1 cellular context compared by ENCODE assay signal in genomic region chr17:74748529-74749261, GRCh38.
TF ChIP-seq lines count a peak whose summit lies in the region.

Gene NHERF1 (plus strand): TSS chr17:74748628. CDS start chr17:74748847, 219 bp downstream.

TF ChIP-seq in HepG2, 621 proteins besides CTCF, POLR2A, EP300 and RAD21 (continued from another document):
- TF ChIP-seq GMEB2 (CRISPR knock-in tag; IDR thresholded peaks at IDR 0.05; ENCODE audit: low read depth) (no peak), ZNF329 (CRISPR knock-in tag; IDR thresholded peaks at IDR 0.05; ENCODE audit: low read depth) (peak; percentile 31), GLI4 (CRISPR knock-in tag; IDR thresholded peaks at IDR 0.05; ENCODE audit: borderline replicate concordance) (peak; percentile 97), HNF1B (CRISPR knock-in tag; IDR thresholded peaks at IDR 0.05) (0 out of 2 replicates have a peak, but pooled peaks have one; percentile 59), SALL2 (CRISPR knock-in tag; IDR thresholded peaks at IDR 0.05) (peak; percentile 97; the same call in 1 of the 2 replicates), ZSCAN30 (CRISPR knock-in tag; IDR thresholded peaks at IDR 0.05) (peak; percentile 63; the same call in 1 of the 2 replicates), IRF9 (CRISPR knock-in tag; IDR thresholded peaks at IDR 0.05; ENCODE audit: borderline replicate concordance) (no peak), HNRNPLL (IDR thresholded peaks at IDR 0.05; ENCODE audit: low read depth, low read length, poor library complexity, severe bottlenecking) (no peak), ZNF850 (CRISPR knock-in tag; conservative IDR thresholded peaks at IDR 0.05) (peak; percentile 98), ZNF362 (CRISPR knock-in tag; IDR thresholded peaks at IDR 0.05; ENCODE audit: borderline replicate concordance) (no peak; the same call in 1 of the 2 replicates), ZNF326 (CRISPR knock-in tag; IDR thresholded peaks at IDR 0.05; ENCODE audit: borderline replicate concordance) (no peak), ZNF557 (CRISPR knock-in tag; IDR thresholded peaks at IDR 0.05) (peak; percentile 89; the same call in 1 of the 2 replicates), HBP1 (CRISPR knock-in tag; IDR thresholded peaks at IDR 0.05; ENCODE audit: low read depth) (peak; percentile 87; the same call in 1 of the 2 replicates), KAT2B (IDR thresholded peaks at IDR 0.05; ENCODE audit: borderline replicate concordance, low read depth, low read length) (no peak), ARNTL (CRISPR knock-in tag; IDR thresholded peaks at IDR 0.05) (no peak), SRSF4 (IDR thresholded peaks at IDR 0.05; ENCODE audit: low read depth, low read length, poor library complexity, severe bottlenecking) (peak; percentile 45), SIX1 (CRISPR knock-in tag; IDR thresholded peaks at IDR 0.05; ENCODE audit: borderline replicate concordance) (peak; percentile 38; the same call in 1 of the 2 replicates), ZBTB40 (IDR thresholded peaks at IDR 0.05) (no peak), ZBTB40 (CRISPR knock-in tag; IDR thresholded peaks at IDR 0.05) (no peak; the same call in none of the 2 replicates), ZSCAN21 (CRISPR knock-in tag; IDR thresholded peaks at IDR 0.05; ENCODE audit: borderline replicate concordance) (peak; percentile 93), KLF13 (CRISPR knock-in tag; IDR thresholded peaks at IDR 0.05) (no peak), HDAC1 (CRISPR knock-in tag; IDR thresholded peaks at IDR 0.05) (peak; percentile 84), CCAR2 (optimal IDR thresholded peaks at IDR 0.05; ENCODE audit: low read depth, low read length) (no peak), ZBTB8A (CRISPR knock-in tag; IDR thresholded peaks at IDR 0.05; ENCODE audit: borderline replicate concordance, low read depth) (0 out of 2 replicates have a peak, but pooled peaks have one; percentile 27), ATAD3A (CRISPR knock-in tag; IDR thresholded peaks at IDR 0.05) (no peak), RFX1 (IDR thresholded peaks at IDR 0.05) (no peak)
